2 cellular contexts compared by ENCODE assay signal in genomic region chr7:96237040-96237439, GRCh38.
TF ChIP-seq lines count a peak whose summit lies in the region.

No MANE protein-coding gene starts in this region.

TF ChIP-seq in K562, 482 proteins besides CTCF, POLR2A, EP300 and RAD21 (continued from another document and continues in another):
- no peak for TF ChIP-seq PYGO2 (tag; IDR thresholded peaks at IDR 0.05)
- 0 out of 2 replicates have a peak, but pooled peaks have one; percentile 13 for TF ChIP-seq ZBTB17 (CRISPR knock-in tag; IDR thresholded peaks at IDR 0.05)
- TF ChIP-seq FOXJ2 (tag; IDR thresholded peaks at IDR 0.05): no peak
- no peak for TF ChIP-seq ATF6 (CRISPR knock-in tag; IDR thresholded peaks at IDR 0.05)
- no peak for TF ChIP-seq TCF3 (CRISPR knock-in tag; IDR thresholded peaks at IDR 0.05)
- TF ChIP-seq PCBP2 (IDR thresholded peaks at IDR 0.05; ENCODE audit: low read depth, low read length, poor library complexity, severe bottlenecking): no peak
- TF ChIP-seq PKNOX1 (IDR thresholded peaks at IDR 0.05): no peak
- 0 out of 2 replicates have a peak, but pooled peaks have one; percentile 33 for TF ChIP-seq TAF7 (tag; IDR thresholded peaks at IDR 0.05)
- TF ChIP-seq XRCC4 (IDR thresholded peaks at IDR 0.05; ENCODE audit: extremely low read depth, insufficient read depth, insufficient read length): no peak
- TF ChIP-seq ZBTB33 (CRISPR knock-in tag; IDR thresholded peaks at IDR 0.05): no peak
- TF ChIP-seq NRF1 (conservative IDR thresholded peaks at IDR 0.05 in 1 of 2, IDR thresholded peaks at IDR 0.05 in 1 of 2): no peak
- no peak for TF ChIP-seq SIN3B (IDR thresholded peaks at IDR 0.05; ENCODE audit: low read depth)
- no peak for TF ChIP-seq SRSF3 (IDR thresholded peaks at IDR 0.05; ENCODE audit: insufficient read depth, low read length)
- peak; percentile 25; the same call in 1 of the 2 replicates for TF ChIP-seq CXXC5 (CRISPR knock-in tag; IDR thresholded peaks at IDR 0.05)
- no peak for TF ChIP-seq KLF16 (IDR thresholded peaks at IDR 0.05)
- no peak for TF ChIP-seq ZNF696 (CRISPR knock-in tag; conservative IDR thresholded peaks at IDR 0.05)
- TF ChIP-seq RBM39 (optimal IDR thresholded peaks at IDR 0.05; ENCODE audit: low read depth, low read length): no peak
- no peak for TF ChIP-seq TOE1 (IDR thresholded peaks at IDR 0.05; ENCODE audit: borderline replicate concordance)
- no peak for TF ChIP-seq TOE1 (CRISPR knock-in tag; IDR thresholded peaks at IDR 0.05; ENCODE audit: borderline replicate concordance, low read depth)
- TF ChIP-seq ZNF146 (CRISPR knock-in tag; IDR thresholded peaks at IDR 0.05; ENCODE audit: unreplicated experiment): no peak
- no peak for TF ChIP-seq ASH1L (IDR thresholded peaks at IDR 0.05; ENCODE audit: borderline replicate concordance, low read depth, partially characterized antibody)
- no peak for TF ChIP-seq BRD9 (IDR thresholded peaks at IDR 0.05; ENCODE audit: low read depth, partially characterized antibody)
- no peak for TF ChIP-seq NUFIP1 (IDR thresholded peaks at IDR 0.05; ENCODE audit: partially characterized antibody)
- no peak for TF ChIP-seq E2F6 (IDR thresholded peaks at IDR 0.05; ENCODE audit: borderline replicate concordance in 1 of 2, extremely low read depth in 1 of 2, insufficient read depth in 1 of 2, insufficient read length in 1 of 2, low read depth in 1 of 2, low read length in 1 of 2, poor library complexity in 1 of 2, severe bottlenecking in 1 of 2)
- TF ChIP-seq ZNF324 (CRISPR knock-in tag; IDR thresholded peaks at IDR 0.05): no peak
- TF ChIP-seq CEBPG (CRISPR knock-in tag; IDR thresholded peaks at IDR 0.05): no peak
- no peak for TF ChIP-seq CEBPG (tag; conservative IDR thresholded peaks at IDR 0.05 in 1 of 2, IDR thresholded peaks at IDR 0.05 in 1 of 2)
- no peak for TF ChIP-seq ZBED1 (IDR thresholded peaks at IDR 0.05)
- no peak for TF ChIP-seq STAG1 (CRISPR knock-in tag; IDR thresholded peaks at IDR 0.05; ENCODE audit: borderline replicate concordance)
- TF ChIP-seq ZSCAN32 (CRISPR knock-in tag; IDR thresholded peaks at IDR 0.05): no peak
- TF ChIP-seq MAZ (CRISPR knock-in tag; conservative IDR thresholded peaks at IDR 0.05 in 1 of 2, IDR thresholded peaks at IDR 0.05 in 1 of 2): peak in 1 of 2 experiments; percentile 25; a peak in 1 of 4 replicates
- TF ChIP-seq KDM5B (IDR thresholded peaks at IDR 0.05; ENCODE audit: insufficient replicate concordance, low read depth, low read length): no peak
- 0 out of 2 replicates have a peak, but pooled peaks have one; percentile 23 for TF ChIP-seq ETV5 (CRISPR knock-in tag; IDR thresholded peaks at IDR 0.05; ENCODE audit: low read depth)
- no peak for TF ChIP-seq GABPB2 (CRISPR knock-in tag; conservative IDR thresholded peaks at IDR 0.05)
- no peak for TF ChIP-seq HMG20B (CRISPR knock-in tag; IDR thresholded peaks at IDR 0.05)
- TF ChIP-seq RHOXF2B (CRISPR knock-in tag; conservative IDR thresholded peaks at IDR 0.05): no peak

TF ChIP-seq in GM23338, 12 proteins besides CTCF, POLR2A, EP300 and RAD21 (continued from another document):
- no peak for TF ChIP-seq ZNF462 (CRISPR knock-in tag; IDR thresholded peaks at IDR 0.05)
- no peak for TF ChIP-seq ETS1 (IDR thresholded peaks at IDR 0.05)
- TF ChIP-seq NANOG (IDR thresholded peaks at IDR 0.05; ENCODE audit: borderline replicate concordance): no peak
- TF ChIP-seq CREB1 (CRISPR knock-in tag; IDR thresholded peaks at IDR 0.05; ENCODE audit: low read depth): no peak
- TF ChIP-seq JUNB (IDR thresholded peaks at IDR 0.05; ENCODE audit: unreplicated experiment): no peak
- TF ChIP-seq STAT1 (IDR thresholded peaks at IDR 0.05; ENCODE audit: unreplicated experiment): no peak
- TF ChIP-seq REST (IDR thresholded peaks at IDR 0.05; ENCODE audit: unreplicated experiment): no peak
TF ChIP-seq in GM23338: peak in this region for 0.
